19 cellular contexts compared by ENCODE assay signal in the genomic region with DNA sequence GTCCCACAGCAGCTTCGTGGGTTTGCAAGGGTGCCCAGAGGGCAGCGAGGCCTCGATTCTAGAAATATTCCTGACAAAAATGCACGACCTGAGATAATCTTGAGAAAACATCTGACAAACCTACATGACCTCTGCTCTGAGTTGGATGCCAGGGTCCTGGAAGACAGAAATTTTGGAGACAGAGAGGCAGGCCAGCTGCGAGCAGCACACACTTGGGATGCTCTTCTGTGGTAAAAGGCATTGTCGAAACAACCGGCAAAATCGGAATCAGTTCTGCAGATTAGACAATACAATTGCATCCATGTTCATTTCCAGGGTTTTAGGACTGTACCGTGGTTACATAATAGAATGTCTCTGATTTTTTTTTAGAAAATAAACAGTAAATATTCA.
"Had no signal": no experiment of that assay in that cellular context is flagged by ENCODE, and none has a peak within 500 bp of the region (broad histone marks: within the 10 kb centered on the region; RNA-seq: fewer than 3 reads in every experiment).

No MANE protein-coding gene starts in this region.

- H3K27ac ChIP-seq: thoracic aorta, upper lobe of left lung had no signal

- H3K27ac Mint-ChIP-seq: activated naive CD4-positive, alpha-beta T cell treated with anti-CD3 and anti-CD28 coated beads, Interleukin-2, amount 10 ng/mL, durations not matched to agents 7 days and 5 days; stimulated activated naive B cell treated with anti-CD40 and anti-IgM and Interleukin-4, amounts not matched to agents 10 μg/mL and 1 μg/mL and 100 μg/mL, for 72 hours had no signal

- H3K4me3 Mint-ChIP-seq: activated naive CD4-positive, alpha-beta T cell treated with anti-CD3 and anti-CD28 coated beads, Interleukin-2, amount 10 ng/mL, durations not matched to agents 7 days and 5 days; natural killer cell treated with Interleukin-12 subunit alpha and Interleukin-12 subunit beta and Interleukin-15 and Interleukin-18, amount 100 ng/mL, for 72 hours; stimulated activated naive B cell treated with anti-CD40 and anti-IgM and Interleukin-4, amounts not matched to agents 10 μg/mL and 1 μg/mL and 100 μg/mL, for 72 hours had no signal

- H3K9me3 ChIP-seq: thoracic aorta, upper lobe of left lung had no signal

- H3K9me3 Mint-ChIP-seq: activated naive CD4-positive, alpha-beta T cell treated with anti-CD3 and anti-CD28 coated beads, Interleukin-2, amount 10 ng/mL, durations not matched to agents 7 days and 5 days; natural killer cell treated with Interleukin-12 subunit alpha and Interleukin-12 subunit beta and Interleukin-15 and Interleukin-18, amount 100 ng/mL, for 72 hours; stimulated activated naive B cell treated with anti-CD40 and anti-IgM and Interleukin-4, amounts not matched to agents 10 μg/mL and 1 μg/mL and 100 μg/mL, for 72 hours had no signal

- H3K36me3 ChIP-seq: thoracic aorta, upper lobe of left lung had no signal

- H3K4me3 ChIP-seq: thoracic aorta, upper lobe of left lung had no signal

- H3K27me3 ChIP-seq: upper lobe of left lung had no signal

- H3K27me3 Mint-ChIP-seq: stimulated activated naive B cell treated with anti-CD40 and anti-IgM and Interleukin-4, amounts not matched to agents 10 μg/mL and 1 μg/mL and 100 μg/mL, for 72 hours had no signal

- H3K36me3 Mint-ChIP-seq: activated naive CD4-positive, alpha-beta T cell treated with anti-CD3 and anti-CD28 coated beads, Interleukin-2, amount 10 ng/mL, durations not matched to agents 7 days and 5 days; natural killer cell treated with Interleukin-12 subunit alpha and Interleukin-12 subunit beta and Interleukin-15 and Interleukin-18, amount 100 ng/mL, for 72 hours; stimulated activated naive B cell treated with anti-CD40 and anti-IgM and Interleukin-4, amounts not matched to agents 10 μg/mL and 1 μg/mL and 100 μg/mL, for 72 hours had no signal

- DNase-seq: activated CD4-positive, alpha-beta T cell treated with anti-CD3 and anti-CD28 coated beads for 4 hours; activated CD4-positive, alpha-beta T cell treated with anti-CD3 and anti-CD28 coated beads, Interleukin-2, amount 50 U/mL, for 48 hours; activated CD4-positive, CD25-positive, alpha-beta regulatory T cell; activated CD8-positive, alpha-beta memory T cell treated with anti-CD3 and anti-CD28 coated beads, Interleukin-2, amount 50 U/mL, for 48 hours; activated naive CD4-positive, alpha-beta T cell treated with anti-CD3 and anti-CD28 coated beads, Interleukin-2, amount 10 ng/mL, durations not matched to agents 7 days and 5 days; activated T-cell treated with anti-CD3 and anti-CD28 coated beads, Interleukin-2, amount 50 U/mL, for 48 hours; effector CD4-positive, alpha-beta T cell; erythroblast; foreskin fibroblast; left cardiac atrium; midbrain; small intestine; stimulated activated CD4-positive, alpha-beta T cell treated with anti-CD3 and anti-CD28 coated beads, Interleukin-2, amount 100 ng/mL, for 24 hours; stimulated activated CD8-positive, alpha-beta memory T cell treated with anti-CD3 and anti-CD28 coated beads, Interleukin-4, amount 100 ng/mL, for 48 hours; stimulated activated naive B cell treated with anti-CD40 and anti-IgM and Interleukin-4, amounts not matched to agents 10 μg/mL and 1 μg/mL and 100 μg/mL, for 72 hours; T-helper 9 cell; upper lobe of left lung had no signal
